In the genomic region with DNA sequence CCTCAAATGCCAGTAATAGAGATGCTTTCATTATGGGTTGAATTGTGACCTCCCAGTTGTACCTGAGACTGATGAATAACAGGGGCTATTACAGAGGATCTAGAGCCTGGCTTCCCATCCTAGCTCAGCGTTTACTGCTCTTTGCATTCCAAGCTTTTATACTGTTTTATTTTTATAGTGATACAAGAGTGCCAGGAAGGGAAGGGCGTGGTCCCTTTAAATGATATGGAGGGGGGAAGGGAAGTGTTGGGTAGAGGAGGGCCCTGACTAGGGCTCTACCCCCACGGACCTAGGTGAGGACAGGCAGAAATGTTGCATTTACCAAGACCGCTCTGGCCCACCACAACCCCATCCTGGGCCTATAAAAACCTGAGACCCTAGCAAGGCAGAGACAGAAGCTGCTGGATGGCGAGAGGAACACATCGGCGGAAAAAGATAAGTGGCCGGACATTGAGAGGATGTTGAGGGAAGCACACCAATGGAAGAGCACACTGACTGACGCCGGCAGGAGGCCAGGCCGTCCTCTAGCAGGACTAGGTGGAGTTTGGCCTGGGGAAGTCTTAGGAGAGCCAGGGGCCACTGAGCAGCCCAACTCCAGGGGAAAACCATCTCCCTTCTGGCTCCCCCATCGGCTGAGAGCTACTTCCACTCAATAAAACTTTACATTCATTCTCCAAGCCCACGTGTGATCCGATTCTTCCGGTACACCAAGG, we compare ENCODE assay signal across 2 cellular contexts.
TF ChIP-seq lines count a peak whose summit lies in the region.

No MANE protein-coding gene starts in this region.

TF ChIP-seq in H1, 55 proteins besides CTCF, POLR2A, EP300 and RAD21:
- TF ChIP-seq BRCA1 (IDR thresholded peaks at IDR 0.05; ENCODE audit: low read depth, low read length) (no peak), SP4 (IDR thresholded peaks at IDR 0.05; ENCODE audit: low read length) (no peak), E2F6 (IDR thresholded peaks at IDR 0.05) (no peak), PHF8 (conservative IDR thresholded peaks at IDR 0.05; ENCODE audit: low read depth, low read length) (no peak), NRF1 (IDR thresholded peaks at IDR 0.05; ENCODE audit: low read depth, low read length) (no peak), GABPA (IDR thresholded peaks at IDR 0.05; ENCODE audit: borderline replicate concordance, insufficient read depth, low read length) (no peak), RNF2 (IDR thresholded peaks at IDR 0.05; ENCODE audit: borderline replicate concordance, low read depth, low read length, missing control alignments, poor library complexity, severe bottlenecking) (no peak), TEAD4 (IDR thresholded peaks at IDR 0.05; ENCODE audit: low read depth, low read length) (no peak), ZNF274 (IDR thresholded peaks at IDR 0.05; ENCODE audit: borderline replicate concordance, extremely low read depth, low read length) (no peak), USF2 (IDR thresholded peaks at IDR 0.05; ENCODE audit: low read length) (no peak), TAF7 (optimal IDR thresholded peaks at IDR 0.05; ENCODE audit: borderline replicate concordance, low read depth, low read length) (no peak), POLR2AphosphoS5 (IDR thresholded peaks at IDR 0.05; ENCODE audit: low read depth, low read length) (no peak)

TF ChIP-seq in GM12891, 5 proteins besides CTCF, POLR2A, EP300 and RAD21 (continued from another document):
- no peak for TF ChIP-seq POLR2AphosphoS5 (IDR thresholded peaks at IDR 0.05; ENCODE audit: low read depth, low read length)
- TF ChIP-seq TAF1 (IDR thresholded peaks at IDR 0.05; ENCODE audit: low read depth, low read length): no peak
- TF ChIP-seq SPI1 (IDR thresholded peaks at IDR 0.05; ENCODE audit: low read depth, low read length): no peak
- TF ChIP-seq PAX5 (IDR thresholded peaks at IDR 0.05; ENCODE audit: insufficient read depth, low read length, severe bottlenecking): no peak
TF ChIP-seq in GM12891: peak in this region for 0.
